ENCODE assay signal across 8 cellular contexts in genomic region chr11:117316197-117316961, GRCh38. TPM values are rescaled to one million over a fixed set of nuclear protein-coding genes. Genes with fewer than 3 reads are reported as not detected.
DNase-seq lines count a peak whose midpoint lies in the region; ATAC-seq and TF ChIP-seq lines count a peak whose summit lies in the region.

Gene BACE1, minus strand, starts transcription at chr11:117316256. Its CDS starts 461 bp downstream, at chr11:117315795.

- H3K27ac ChIP-seq in SJSA1, result no peak within 1 kb of the TSS; the same call in 1 of the 2 replicates

- H3K4me1 ChIP-seq in SJSA1 (replicated peaks), result peaks cover 6% of the 10 kb centered on the region

- no peak within 1 kb of the TSS for H3K27ac Mint-ChIP-seq in central memory CD8-positive, alpha-beta T cell (ENCODE audit: low read depth)

- H3K9me3 Mint-ChIP-seq in central memory CD8-positive, alpha-beta T cell, result no peaks in the 10 kb centered on the region

- ATAC-seq in central memory CD8-positive, alpha-beta T cell (replicated peaks; ENCODE audit: extremely low read depth, poor library complexity, severe bottlenecking), result no peak

- peaks cover 12% of the 10 kb centered on the region for H3K4me1 Mint-ChIP-seq in central memory CD8-positive, alpha-beta T cell

- H3K36me3 Mint-ChIP-seq in central memory CD8-positive, alpha-beta T cell (ENCODE audit: insufficient read depth), result peaks cover 2% of the 10 kb centered on the region

- TF ChIP-seq CTCF in retinal pigment epithelial cell (conservative IDR thresholded peaks at IDR 0.05; ENCODE audit: low read depth, low read length), result peak; percentile 51

- no peaks in the 10 kb centered on the region for H3K36me3 ChIP-seq in SJSA1

- H3K4me3 Mint-ChIP-seq in central memory CD8-positive, alpha-beta T cell, result peak within 1 kb of the TSS; percentile 62

- H3K27me3 Mint-ChIP-seq in central memory CD8-positive, alpha-beta T cell, result peaks cover 57% of the 10 kb centered on the region

- DNase-seq in DMS79 (lab: John Stamatoyannopoulos, UW), result peak; percentile 80
- DNase-seq in LoVo (ENCODE audit: low spot score), result peak; percentile 73
- DNase-seq in SJSA1 (ENCODE audit: low read depth in 1 of 2, low spot score in 2 of 2), result peak; percentile 65 to 84
- DNase-seq in central memory CD8-positive, alpha-beta T cell (ENCODE audit: low spot score in 2 of 2), result no peak
- peak; percentile 92 for DNase-seq in iPS-NIHi11 (ENCODE audit: low spot score)
- DNase-seq in retinal pigment epithelial cell (ENCODE audit: low read depth), result peak; percentile 43
- no peak for DNase-seq in GDM1 (lab: John Stamatoyannopoulos, UW)
- no peak for DNase-seq in GF-D8 (lab: John Stamatoyannopoulos, UW)

- H3K27me3 ChIP-seq in SJSA1 (replicated peaks), result no peaks in the 10 kb centered on the region

- peak within 1 kb of the TSS; percentile 71 for H3K4me3 ChIP-seq in SJSA1
- H3K4me3 ChIP-seq in retinal pigment epithelial cell (ENCODE audit: low read length), result peak within 1 kb of the TSS; percentile 72

- H3K9me3 ChIP-seq in SJSA1 (replicated peaks), result no peaks in the 10 kb centered on the region

RNA-seq across cellular contexts. Expression of gene BACE1, which starts in this region (rescaled TPM):
- 11.4 and 22.7 TPM in 2 replicates for total RNA-seq in SJSA1 (2014; rRNA removed; shearing (Covaris generic))

Comparison
In these comparisons a context has a peak if more than half of its experiments do, and no peak if none do; other contexts are left out.
1. DNase-seq: peak in DMS79 (single experiment), LoVo (single experiment), SJSA1 (2 of 2), iPS-NIHi11 (single experiment) and retinal pigment epithelial cell (single experiment); none in central memory CD8-positive, alpha-beta T cell (0 of 2), GDM1 (single experiment) and GF-D8 (single experiment).